9 cellular contexts compared by ENCODE assay signal in genomic region chr1:59877108-59877682, GRCh38. TPM values are rescaled to one million over a fixed set of nuclear protein-coding genes. Genes with fewer than 3 reads are reported as not detected.
"Had no signal": no experiment of that assay in that cellular context is flagged by ENCODE, and none has a peak within 500 bp of the region (broad histone marks: within the 10 kb centered on the region; RNA-seq: fewer than 3 reads in every experiment).

No MANE protein-coding gene starts in this region.

- ATAC-seq: GM12878 had no signal

- H3K4me3 ChIP-seq: GM12878 had no signal

- FAIRE-seq: G401.6, GM12878, GM12891, GM12892, GM18507, GM19239 had no signal

- DNase-seq: GDM1, GF-D8 had no signal

RNA-seq across cellular contexts. Expression of gene CYP2J2, which starts 49.4 kb away (rescaled TPM):
- total RNA-seq: G401 had no signal
